9 cellular contexts compared by ENCODE assay signal in genomic region chr2:144240656-144241339, GRCh38.
DNase-seq lines count a peak whose midpoint lies in the region; ATAC-seq, FAIRE-seq and TF ChIP-seq lines count a peak whose summit lies in the region.
"Had no signal": no experiment of that assay in that cellular context is flagged by ENCODE, and none has a peak within 500 bp of the region (broad histone marks: within the 10 kb centered on the region; RNA-seq: fewer than 3 reads in every experiment).

No MANE protein-coding gene starts in this region.

- peak; percentile 57 to 82 for ATAC-seq in natural killer cell treated with Interleukin-12 subunit alpha and Interleukin-12 subunit beta and Interleukin-15 and Interleukin-18, amount 100 ng/mL, for 72 hours
- ATAC-seq in natural killer cell (no peak), HG02943 (IDR thresholded peaks at IDR 0.05; ENCODE audit: low read depth, unreplicated experiment) (peak; percentile 92), upper lobe of right lung (peak; percentile 43), Right ventricle myocardium superior (ENCODE audit: poor library complexity) (no peak)

- H3K27ac ChIP-seq in SK-N-MC (0 out of 2 replicates have a peak overlapping the region, but pooled peaks have one; percentile 60), upper lobe of right lung (no peak overlapping the region), small intestine (ENCODE audit: low read depth in 1 of 2, low read length in 1 of 2) (no peak overlapping the region)
- H3K27ac ChIP-seq: KMS-11 had no signal

- 0 out of 2 replicates have a peak overlapping the region, but pooled peaks have one; percentile 4 for H3K4me3 ChIP-seq in SK-N-MC
- no peak overlapping the region for H3K4me3 ChIP-seq in upper lobe of right lung
- H3K4me3 ChIP-seq in small intestine (ENCODE audit: low read depth in 1 of 2, low read length in 2 of 2): no peak overlapping the region

- H3K36me3 ChIP-seq in SK-N-MC (ENCODE audit: insufficient read depth, low read length): no peaks in the 10 kb centered on the region
- no peaks in the 10 kb centered on the region for H3K36me3 ChIP-seq in upper lobe of right lung
- H3K36me3 ChIP-seq in small intestine (ENCODE audit: control insufficient read depth in 2 of 2, insufficient read depth in 2 of 2, low read length in 2 of 2): no peaks in the 10 kb centered on the region

- peaks cover 20% of the 10 kb centered on the region for H3K4me1 ChIP-seq in upper lobe of right lung
- peaks cover 0 to 3% of the 10 kb centered on the region in 2 donors for H3K4me1 ChIP-seq in small intestine (ENCODE audit: control insufficient read depth in 2 of 2, insufficient read depth in 1 of 2, low read depth in 1 of 2, low read length in 1 of 2)

- no peak for FAIRE-seq in small intestine (lab: Jason Lieb, UNC)

- no peak for DNase-seq in natural killer cell treated with Interleukin-12 subunit alpha and Interleukin-12 subunit beta and Interleukin-15 and Interleukin-18, amount 100 ng/mL, for 72 hours (ENCODE audit: low spot score)
- DNase-seq in natural killer cell: no peak
- no peak for DNase-seq in SK-N-MC (ENCODE audit: low read depth, low spot score)
- no peak for DNase-seq in upper lobe of right lung
- DNase-seq in NCI-H226: no peak
- DNase-seq in Right ventricle myocardium superior: no peak
- DNase-seq in small intestine: no peak

- intact Hi-C loops in natural killer cell (cut with micrococcal nuclease): no loop called here
- intact Hi-C loops in upper lobe of right lung (cut with DNase I): no loop called here
- intact Hi-C loops in Right ventricle myocardium superior (cut with DNase I): no loop called here

- no peak for TF ChIP-seq CTCF in natural killer cell (IDR thresholded peaks at IDR 0.05)
- no peak for TF ChIP-seq CTCF in upper lobe of right lung (IDR thresholded peaks at IDR 0.05)

- peaks cover 12% of the 10 kb centered on the region for H3K36me3 Mint-ChIP-seq in natural killer cell treated with Interleukin-12 subunit alpha and Interleukin-12 subunit beta and Interleukin-15 and Interleukin-18, amount 100 ng/mL, for 72 hours
- no peaks in the 10 kb centered on the region for H3K36me3 Mint-ChIP-seq in natural killer cell

- peak overlapping the region; percentile 45 for H3K9ac ChIP-seq in SK-N-MC (ENCODE audit: insufficient read length)
- H3K9ac ChIP-seq: KMS-11 had no signal

- WGBS in small intestine, 3 donors: 52 to 65% (median 60%) methylated on average over 3 of the region's 3 CpGs

- peak overlapping the region; percentile 67 for H3K4me3 Mint-ChIP-seq in natural killer cell treated with Interleukin-12 subunit alpha and Interleukin-12 subunit beta and Interleukin-15 and Interleukin-18, amount 100 ng/mL, for 72 hours
- H3K4me3 Mint-ChIP-seq in natural killer cell: no peak overlapping the region

- H3K4me1 Mint-ChIP-seq in natural killer cell treated with Interleukin-12 subunit alpha and Interleukin-12 subunit beta and Interleukin-15 and Interleukin-18, amount 100 ng/mL, for 72 hours (ENCODE audit: low read depth in 2 of 2): peaks cover 39 to 58% of the 10 kb centered on the region in 2 donors
- peaks cover 29 to 31% of the 10 kb centered on the region in 2 donors for H3K4me1 Mint-ChIP-seq in natural killer cell

- H3K9me3 ChIP-seq in SK-N-MC (ENCODE audit: low read depth, low read length) (no peaks in the 10 kb centered on the region), upper lobe of right lung (no peaks in the 10 kb centered on the region), small intestine (ENCODE audit: control insufficient read depth, low read depth) (no peaks in the 10 kb centered on the region)

- H3K27me3 Mint-ChIP-seq in natural killer cell treated with Interleukin-12 subunit alpha and Interleukin-12 subunit beta and Interleukin-15 and Interleukin-18, amount 100 ng/mL, for 72 hours: no peaks in the 10 kb centered on the region
- no peaks in the 10 kb centered on the region for H3K27me3 Mint-ChIP-seq in natural killer cell (ENCODE audit: low read depth in 2 of 2)

- H3K27ac Mint-ChIP-seq in natural killer cell treated with Interleukin-12 subunit alpha and Interleukin-12 subunit beta and Interleukin-15 and Interleukin-18, amount 100 ng/mL, for 72 hours: peak overlapping the region; percentile 21 to 81
- H3K27ac Mint-ChIP-seq in natural killer cell: no peak overlapping the region

- H3K27me3 ChIP-seq in upper lobe of right lung (no peaks in the 10 kb centered on the region), small intestine (ENCODE audit: control insufficient read depth in 2 of 2, insufficient read depth in 2 of 2, low read length in 2 of 2) (no peaks in the 10 kb centered on the region)

- no peaks in the 10 kb centered on the region for H3K9me3 Mint-ChIP-seq in natural killer cell treated with Interleukin-12 subunit alpha and Interleukin-12 subunit beta and Interleukin-15 and Interleukin-18, amount 100 ng/mL, for 72 hours
- no peaks in the 10 kb centered on the region for H3K9me3 Mint-ChIP-seq in natural killer cell

Comparison
In these comparisons a context has a peak if more than half of its experiments do, and no peak if none do; other contexts are left out.
1. ATAC-seq: peak in natural killer cell treated with Interleukin-12 subunit alpha and Interleukin-12 subunit beta and Interleukin-15 and Interleukin-18, amount 100 ng/mL, for 72 hours (2 of 2), HG02943 (single experiment) and upper lobe of right lung (single experiment); none in natural killer cell (0 of 3) and Right ventricle myocardium superior (single experiment).
2. H3K27ac Mint-ChIP-seq: peak in natural killer cell treated with Interleukin-12 subunit alpha and Interleukin-12 subunit beta and Interleukin-15 and Interleukin-18, amount 100 ng/mL, for 72 hours (2 of 2); none in natural killer cell (0 of 2).